15 cellular contexts compared by ENCODE assay signal in genomic region chr9:69583641-69584234, GRCh38.
DNase-seq lines count a peak whose midpoint lies in the region; ATAC-seq and TF ChIP-seq lines count a peak whose summit lies in the region.
"Had no signal": no experiment of that assay in that cellular context is flagged by ENCODE, and none has a peak within 500 bp of the region (broad histone marks: within the 10 kb centered on the region; RNA-seq: fewer than 3 reads in every experiment).

No MANE protein-coding gene starts in this region.

- H3K9ac ChIP-seq in BLaER1 = no peak overlapping the region
- H3K9ac ChIP-seq in GM23248 = no peak overlapping the region
- H3K9ac ChIP-seq in parathyroid adenoma = no peak overlapping the region

- no peaks in the 10 kb centered on the region for H3K9me2 ChIP-seq in GM23248 (ENCODE audit: insufficient read depth)

- peaks cover 59% of the 10 kb centered on the region for H3K4me1 ChIP-seq in BLaER1
- peaks cover 28% of the 10 kb centered on the region for H3K4me1 ChIP-seq in GM23248 (ENCODE audit: insufficient read depth)
- H3K4me1 ChIP-seq in parathyroid adenoma = peaks cover 15% of the 10 kb centered on the region
- peaks cover 6% of the 10 kb centered on the region for H3K4me1 ChIP-seq in foreskin keratinocyte
- H3K4me1 ChIP-seq: A549 had no signal

- H3K27ac Mint-ChIP-seq in activated naive CD8-positive, alpha-beta T cell treated with anti-CD3 and anti-CD28 coated beads, Interleukin-2, amount 50 U/mL, for 24 hours = no peak overlapping the region
- H3K27ac Mint-ChIP-seq: CD4-positive, alpha-beta T cell; IgD-negative memory B cell had no signal

- 0 out of 2 replicates have a peak, but pooled peaks cover 3% of the 10 kb centered on the region for H3K36me3 ChIP-seq in BLaER1
- H3K36me3 ChIP-seq in GM23248 (ENCODE audit: low read depth) = no peaks in the 10 kb centered on the region
- H3K36me3 ChIP-seq in parathyroid adenoma (ENCODE audit: control insufficient read depth, insufficient read depth, low read length) = no peaks in the 10 kb centered on the region
- H3K36me3 ChIP-seq: HAP-1 had no signal

- H2AFZ ChIP-seq in GM23248 = no peak overlapping the region
- H2AFZ ChIP-seq in parathyroid adenoma = no peak overlapping the region

- in situ Hi-C loops in GM23248 (cut with MboI) = no loop called here

- peaks cover 2% of the 10 kb centered on the region for H3K27me3 Mint-ChIP-seq in activated naive CD8-positive, alpha-beta T cell treated with anti-CD3 and anti-CD28 coated beads, Interleukin-2, amount 50 U/mL, for 24 hours

- H3K4me2 ChIP-seq in BLaER1 (peak overlapping the region; percentile 91; the same call in 1 of the 2 replicates), GM23248 (ENCODE audit: unreplicated experiment) (no peak overlapping the region), parathyroid adenoma (ENCODE audit: low read length) (peak overlapping the region; percentile 19)
- H3K4me2 ChIP-seq: A549 had no signal

- no peaks in the 10 kb centered on the region for H3K9me3 ChIP-seq in BLaER1
- no peaks in the 10 kb centered on the region for H3K9me3 ChIP-seq in GM23248 (ENCODE audit: low read depth)
- no peaks in the 10 kb centered on the region for H3K9me3 ChIP-seq in parathyroid adenoma (ENCODE audit: control insufficient read depth, low read length)
- H3K9me3 ChIP-seq: A549, HAP-1 had no signal

- H3K79me2 ChIP-seq in GM23248 (ENCODE audit: insufficient read depth) = no peaks in the 10 kb centered on the region
- no peaks in the 10 kb centered on the region for H3K79me2 ChIP-seq in parathyroid adenoma

- peaks cover 19% of the 10 kb centered on the region for H3F3A ChIP-seq in GM23248 (ENCODE audit: insufficient read depth)

- DNase-seq in GM23248 (peak; percentile 35), foreskin keratinocyte (no peak)
- no peak for DNase-seq in effector CD4-positive, alpha-beta T cell
- no peak for DNase-seq in activated naive CD8-positive, alpha-beta T cell treated with anti-CD3 and anti-CD28 coated beads, Interleukin-2, amount 50 U/mL, for 24 hours
- DNase-seq: Calu3; CD4-positive, alpha-beta T cell; DMS153; DMS79 treated with DMSO at 0.1 percent for 48 hours; EL had no signal

- no peaks in the 10 kb centered on the region for H3K4me1 Mint-ChIP-seq in activated naive CD8-positive, alpha-beta T cell treated with anti-CD3 and anti-CD28 coated beads, Interleukin-2, amount 50 U/mL, for 24 hours

- no peaks in the 10 kb centered on the region for H3K36me3 Mint-ChIP-seq in activated naive CD8-positive, alpha-beta T cell treated with anti-CD3 and anti-CD28 coated beads, Interleukin-2, amount 50 U/mL, for 24 hours (ENCODE audit: low read depth)

- H4K20me1 ChIP-seq in BLaER1 (no peaks in the 10 kb centered on the region), GM23248 (ENCODE audit: insufficient read depth) (no peaks in the 10 kb centered on the region)

- H3K27ac ChIP-seq in BLaER1 (peak overlapping the region; percentile 84; the same call in 1 of the 2 replicates), GM23248 (0 out of 2 replicates have a peak overlapping the region, but pooled peaks have one; percentile 2), parathyroid adenoma (no peak overlapping the region), foreskin keratinocyte (no peak overlapping the region)
- H3K27ac ChIP-seq: A549 had no signal

- 56 to 66% methylated on average over 5 of the region's 5 CpGs for WGBS in GM23248 (ENCODE audit: low coverage in 1 of 2, low lambda C conversion rate in 2 of 2, missing lambda C conversion rate in 2 of 2), 2 experiments

- ATAC-seq in SK-N-SH treated with all-trans-retinoic acid at 6 μM for 48 hours = peak; percentile 27; the same call in 1 of the 3 replicates
- no peak for ATAC-seq in foreskin keratinocyte
- no peak for ATAC-seq in activated naive CD8-positive, alpha-beta T cell treated with anti-CD3 and anti-CD28 coated beads, Interleukin-2, amount 50 U/mL, for 24 hours
- ATAC-seq: A549 had no signal

- H3K27me3 ChIP-seq in BLaER1 (no peaks in the 10 kb centered on the region), GM23248 (replicated peaks; ENCODE audit: insufficient read depth) (no peaks in the 10 kb centered on the region), parathyroid adenoma (ENCODE audit: control insufficient read depth, insufficient read depth, low read length) (no peaks in the 10 kb centered on the region), foreskin keratinocyte (no peaks in the 10 kb centered on the region)

- H3K4me3 Mint-ChIP-seq in activated naive CD8-positive, alpha-beta T cell treated with anti-CD3 and anti-CD28 coated beads, Interleukin-2, amount 50 U/mL, for 24 hours = no peak overlapping the region
- H3K4me3 Mint-ChIP-seq: CD4-positive, alpha-beta T cell; IgD-negative memory B cell had no signal

- H3K4me3 ChIP-seq in BLaER1 (no peak overlapping the region), GM23248 (no peak overlapping the region), parathyroid adenoma (ENCODE audit: low read depth, low read length) (no peak overlapping the region)
- H3K4me3 ChIP-seq: A549, HAP-1 had no signal

- no peaks in the 10 kb centered on the region for H3K9me3 Mint-ChIP-seq in activated naive CD8-positive, alpha-beta T cell treated with anti-CD3 and anti-CD28 coated beads, Interleukin-2, amount 50 U/mL, for 24 hours
- H3K9me3 Mint-ChIP-seq: CD4-positive, alpha-beta T cell; IgD-negative memory B cell had no signal

- no peak for TF ChIP-seq CTCF in parathyroid adenoma (IDR thresholded peaks at IDR 0.05)
- TF ChIP-seq CTCF in foreskin keratinocyte (conservative IDR thresholded peaks at IDR 0.05) = no peak

TF ChIP-seq in SK-N-SH treated with all-trans-retinoic acid at 6 μM for 48 hours, 23 proteins besides CTCF, POLR2A, EP300 and RAD21:
- TF ChIP-seq ZNF70 (CRISPR knock-in tag; IDR thresholded peaks at IDR 0.05) = peak; percentile 31; the same call in 1 of the 2 replicates
- no peak for TF ChIP-seq ZNF565 (CRISPR knock-in tag; conservative IDR thresholded peaks at IDR 0.05; ENCODE audit: low read depth)
- TF ChIP-seq ZNF8 (CRISPR knock-in tag; IDR thresholded peaks at IDR 0.05) = no peak
- TF ChIP-seq TCF4 (CRISPR knock-in tag; IDR thresholded peaks at IDR 0.05; ENCODE audit: borderline replicate concordance) = peak; percentile 38; the same call in 1 of the 2 replicates
TF ChIP-seq in SK-N-SH treated with all-trans-retinoic acid at 6 μM for 48 hours: peak in this region for 2.

Comparison
In these comparisons a context has a peak if more than half of its experiments do, and no peak if none do; other contexts are left out.
1. H3K27ac ChIP-seq: peak in BLaER1 (single experiment) and GM23248 (single experiment); none in parathyroid adenoma (single experiment) and foreskin keratinocyte (single experiment).